7 cellular contexts compared by ENCODE assay signal in genomic region chr19:33064117-33064777, GRCh38. TPM values are rescaled to one million over a fixed set of nuclear protein-coding genes. Genes with fewer than 3 reads are reported as not detected.
A peak's percentile ranks its signal among the peaks of the same experiment; 100 is the strongest.
DNase-seq lines count a peak whose midpoint lies in the region; ATAC-seq, FAIRE-seq and TF ChIP-seq lines count a peak whose summit lies in the region.

No MANE protein-coding gene starts in this region.

- TF ChIP-seq EP300 in GM12878 (IDR thresholded peaks at IDR 0.05; ENCODE audit: borderline replicate concordance in 1 of 2, control insufficient read depth in 1 of 2, low read depth in 2 of 2, low read length in 2 of 2) = no peak

- RAD21 ChIA-PET in GM12878 (lab: Charles Lee; ENCODE audit: unreplicated experiment) = no interaction called here

- WGBS in GM12878 (ENCODE audit: insufficient coverage, insufficient replicate concordance, low lambda C conversion rate, missing lambda C conversion rate) = 21% methylated on average over 32 of the region's 58 CpGs

- peak overlapping the region; percentile 44 for H3K9ac ChIP-seq in OCI-LY1 (ENCODE audit: low read length)
- H3K9ac ChIP-seq in GM12878 (ENCODE audit: control insufficient read depth, insufficient read depth, low read length) = peak overlapping the region; percentile 48; the same call in 1 of the 2 replicates

- H3K27me3 ChIP-seq in OCI-LY1 (ENCODE audit: insufficient read depth, low read length) (no peaks in the 10 kb centered on the region), GM12878 (replicated peaks in 1 of 2; ENCODE audit: control insufficient read depth in 2 of 2, insufficient read depth in 2 of 2, low read length in 1 of 2) (no peaks in the 10 kb centered on the region; a peak in 1 of 4 replicates)

- no peaks in the 10 kb centered on the region for H3K36me3 Mint-ChIP-seq in stimulated activated naive B cell treated with anti-CD40 and anti-IgM and Interleukin-4, amounts not matched to agents 10 μg/mL and 1 μg/mL and 100 μg/mL, for 72 hours

- intact Hi-C loops in GM12878 (cut with micrococcal nuclease; ENCODE audit: unreplicated experiment) (no loop called here), left colon (cut with DNase I, micrococcal nuclease) (no loop called here)

- H3K36me3 ChIP-seq in OCI-LY1 (ENCODE audit: insufficient read depth, low read length) (no peaks in the 10 kb centered on the region), GM12878 (ENCODE audit: control insufficient read depth in 2 of 2, insufficient read depth in 2 of 2, low read length in 1 of 2) (no peaks in the 10 kb centered on the region)

- no peak overlapping the region for H2AFZ ChIP-seq in OCI-LY1 (ENCODE audit: low read length)
- peak overlapping the region; percentile 17 for H2AFZ ChIP-seq in GM12878 (ENCODE audit: control insufficient read depth, low read depth, low read length)

- no peaks in the 10 kb centered on the region for H3F3A ChIP-seq in OCI-LY1 (ENCODE audit: insufficient read depth, low read length)

- H3K9me3 ChIP-seq in OCI-LY1 (ENCODE audit: low read length) = no peaks in the 10 kb centered on the region
- no peaks in the 10 kb centered on the region for H3K9me3 ChIP-seq in GM12878 (replicated peaks; ENCODE audit: control insufficient read depth, insufficient read depth, low read length)

- no peak for TF ChIP-seq RAD21 in GM12878 (IDR thresholded peaks at IDR 0.05; ENCODE audit: insufficient read depth, low read depth, low read length)

- H3K27ac ChIP-seq in OCI-LY1 (ENCODE audit: low read depth, low read length, poor library complexity, severe bottlenecking) (no peak overlapping the region), GM12878 (ENCODE audit: control insufficient read depth, insufficient read depth) (no peak overlapping the region)

- H3K4me2 ChIP-seq in OCI-LY1 (ENCODE audit: low read length) = peak overlapping the region; percentile 65
- H3K4me2 ChIP-seq in GM12878 (ENCODE audit: control insufficient read depth, insufficient read depth) = peak overlapping the region; percentile 93

- H3K4me1 ChIP-seq in OCI-LY1 (ENCODE audit: insufficient read depth, low read length, severe bottlenecking) (peaks cover 9% of the 10 kb centered on the region), GM12878 (ENCODE audit: control insufficient read depth, insufficient read depth, low read length) (peaks cover 7% of the 10 kb centered on the region; the same call in 1 of the 2 replicates)

- H3K27me3 Mint-ChIP-seq in stimulated activated naive B cell treated with anti-CD40 and anti-IgM and Interleukin-4, amounts not matched to agents 10 μg/mL and 1 μg/mL and 100 μg/mL, for 72 hours = peaks cover 8 to 20% of the 10 kb centered on the region in 2 donors

- no peaks in the 10 kb centered on the region for H3K9me3 Mint-ChIP-seq in stimulated activated naive B cell treated with anti-CD40 and anti-IgM and Interleukin-4, amounts not matched to agents 10 μg/mL and 1 μg/mL and 100 μg/mL, for 72 hours

- H3K4me3 ChIP-seq in OCI-LY1 (ENCODE audit: low read depth, low read length, poor library complexity, severe bottlenecking) (peak overlapping the region; percentile 72), GM12878 (peak overlapping the region; percentile 74)

- H3K4me1 Mint-ChIP-seq in stimulated activated naive B cell treated with anti-CD40 and anti-IgM and Interleukin-4, amounts not matched to agents 10 μg/mL and 1 μg/mL and 100 μg/mL, for 72 hours = peaks cover 5 to 14% of the 10 kb centered on the region in 2 donors

- FAIRE-seq in GM12878 (lab: Jason Lieb, UNC) = no peak

- no TSS peak for BruUV-seq in GM12878 (replicated peaks; lab: Mats Ljungman, UMichigan)

- ATAC-seq in HG02571 (IDR thresholded peaks at IDR 0.05; ENCODE audit: unreplicated experiment) (peak; percentile 42), GM12878 (peak; percentile 82), left colon (peak; percentile 60)
- ATAC-seq in stimulated activated naive B cell treated with anti-CD40 and anti-IgM and Interleukin-4, amounts not matched to agents 10 μg/mL and 1 μg/mL and 100 μg/mL, for 72 hours (replicated peaks) = peak; percentile 71 to 74

- CTCF ChIA-PET in GM12878 (lab: Yijun Ruan, JAX) = no interaction called here

- TF ChIP-seq CTCF in GM13977 (IDR thresholded peaks at IDR 0.05; ENCODE audit: extremely low read depth, insufficient read depth, missing control alignments) (no peak), OCI-LY1 (IDR thresholded peaks at IDR 0.05; ENCODE audit: low read length) (no peak), GM12878 (IDR thresholded peaks at IDR 0.05 in 2 of 3, conservative IDR thresholded peaks at IDR 0.05 in 1 of 3; ENCODE audit: control insufficient read depth in 2 of 3, extremely low read depth in 1 of 3, insufficient read depth in 1 of 3, low read depth in 3 of 3, low read length in 3 of 3) (0 out of 6 replicates have a peak, but pooled peaks of 1 of the 3 experiments have one; percentile 7)

- POLR2A ChIA-PET in GM12878 (lab: Charles Lee) = no interaction called here

- H4K20me1 ChIP-seq in OCI-LY1 (ENCODE audit: insufficient read depth, low read length) (no peaks in the 10 kb centered on the region), GM12878 (ENCODE audit: control insufficient read depth, insufficient read depth) (no peaks in the 10 kb centered on the region)

- in situ Hi-C loops in GM13977 (cut with MboI; ENCODE audit: low pct_unique_long_range_greater_than_20kb, low sequenced_read_pairs, unreplicated experiment) (no loop called here), GM12878 (cut with MboI) (no loop called here)

- H3K4me3 Mint-ChIP-seq in stimulated activated naive B cell treated with anti-CD40 and anti-IgM and Interleukin-4, amounts not matched to agents 10 μg/mL and 1 μg/mL and 100 μg/mL, for 72 hours = peak overlapping the region; percentile 77 to 81

- no peak for TF ChIP-seq POLR2A in GM12878 (IDR thresholded peaks at IDR 0.05; ENCODE audit: low read depth, low read length)

- no peaks in the 10 kb centered on the region for H3K79me2 ChIP-seq in OCI-LY1 (ENCODE audit: insufficient read depth, low read length)
- H3K79me2 ChIP-seq in GM12878 (ENCODE audit: control insufficient read depth, insufficient read depth, low read length) = no peaks in the 10 kb centered on the region; the same call in 1 of the 2 replicates

- DNase-seq in GM13977 (ENCODE audit: low spot score) (peak; percentile 57), GM12878 (ENCODE audit: low read depth, low spot score) (no peak), left colon (peak; percentile 59 to 69), superior temporal gyrus (ENCODE audit: extremely low spot score) (no peak)
- peak; percentile 4 for DNase-seq in stimulated activated naive B cell treated with anti-CD40 and anti-IgM and Interleukin-4, amounts not matched to agents 10 μg/mL and 1 μg/mL and 100 μg/mL, for 72 hours

- H3K27ac Mint-ChIP-seq in stimulated activated naive B cell treated with anti-CD40 and anti-IgM and Interleukin-4, amounts not matched to agents 10 μg/mL and 1 μg/mL and 100 μg/mL, for 72 hours = peak overlapping the region; percentile 83

- no peaks in the 10 kb centered on the region for H3K9me2 ChIP-seq in OCI-LY1 (ENCODE audit: low read depth, low read length)

- SMC1A ChIA-PET in GM12878 (lab: Charles Lee; ENCODE audit: uncharacterized antibody, unreplicated experiment) = no interaction called here

TF ChIP-seq in GM12878, 131 proteins besides CTCF, POLR2A, EP300 and RAD21 (continues in another document):
- TF ChIP-seq SMAD5 (IDR thresholded peaks at IDR 0.05; ENCODE audit: low read depth) (no peak), RBBP5 (conservative IDR thresholded peaks at IDR 0.05) (no peak), RUNX3 (IDR thresholded peaks at IDR 0.05; ENCODE audit: low read length) (no peak), EZH2 (IDR thresholded peaks at IDR 0.05; ENCODE audit: borderline replicate concordance, control insufficient read depth, low read depth, low read length) (no peak)

RNA-seq across cellular contexts. Expression of gene RHPN2, which starts 0.4 kb away (rescaled TPM):
- total RNA-seq in GM12878 (2013; cell fraction: nucleolus; rRNA removed) = 2.5 and 2.6 TPM in 2 replicates
- total RNA-seq in GM12878 (2014; rRNA removed) (3.6 and 4.6 TPM in 2 replicates), GM12878 (2014; rRNA removed; fragmentation: Illumina TruSeq; extraction: Trizol) (3.8 and 4.3 TPM in 2 replicates), GM12878 (2021) (3.6 and 4.5 TPM in 2 replicates), left colon (10 to 100 TPM; 86.5 to 87.5 TPM)
- 3.7 TPM for polyA plus RNA-seq in GM12878 (2011; ENCODE audit: low read depth)
- polyA plus RNA-seq in GM12878 (2011; rRNA removed) (5.4 and 6.3 TPM in 2 replicates), GM12878 (2014; fragmentation: Illumina TruSeq; extraction: Trizol) (7.4 and 10.8 TPM in 2 replicates), GM12878 (2014; fragmentation: Nextera tagmentation; extraction: Ambion mirVana) (1 to 10 TPM in 1 of 2 experiments, under 1 TPM in 1; 0.71 to 1.8 TPM), GM12878 (2014; rRNA removed) (3.5 TPM in 2 replicates), GM12878 (2016; fragmentation: Nextera tagmentation; extraction: Ambion mirVana) (1 to 10 TPM; 3.1 to 3.3 TPM)
- 5.5 and 5.6 TPM in 2 replicates for polyA plus RNA-seq in GM12878 (2011; cell fraction: cytosol; rRNA removed)
- polyA plus RNA-seq in GM12878 (2011; cell fraction: nucleus; rRNA removed) = 2.6 and 4.8 TPM in 2 replicates
- polyA plus RNA-seq in GM12878 (2012) = 3.7 and 3.9 TPM in 2 replicates
- polyA minus RNA-seq in GM12878 (2011; rRNA and poly(A)+ RNA removed) = 7.1 and 9.3 TPM in 2 replicates
- 2.8 and 6.5 TPM in 2 replicates for polyA minus RNA-seq in GM12878 (2011; cell fraction: cytosol; rRNA and poly(A)+ RNA removed)
- 2.1 and 4.2 TPM in 2 replicates for polyA minus RNA-seq in GM12878 (2011; cell fraction: nucleus; rRNA and poly(A)+ RNA removed)

RNA-seq across cellular contexts. Expression of gene GPATCH1, which starts 16.7 kb away (rescaled TPM):
- 15.1 and 15.2 TPM in 2 replicates for total RNA-seq in GM12878 (2013; cell fraction: nucleolus; rRNA removed)
- total RNA-seq in GM12878 (2014; rRNA removed) = 5.9 and 6.6 TPM in 2 replicates
- total RNA-seq in GM12878 (2014; rRNA removed; fragmentation: Illumina TruSeq; extraction: Trizol) = 6.5 and 7.2 TPM in 2 replicates
- total RNA-seq in GM12878 (2021) = 5.7 and 7.2 TPM in 2 replicates
- polyA plus RNA-seq in GM12878 (2011; ENCODE audit: low read depth) = 3.9 TPM
- 7.0 and 7.8 TPM in 2 replicates for polyA plus RNA-seq in GM12878 (2011; rRNA removed)
- polyA plus RNA-seq in GM12878 (2011; cell fraction: cytosol; rRNA removed) = 4.4 and 5.5 TPM in 2 replicates
- polyA plus RNA-seq in GM12878 (2011; cell fraction: nucleus; rRNA removed) = 9.6 and 10.7 TPM in 2 replicates
- polyA plus RNA-seq in GM12878 (2012) = 5.1 and 5.8 TPM in 2 replicates
- polyA plus RNA-seq in GM12878 (2014; fragmentation: Illumina TruSeq; extraction: Trizol) = 7.2 and 8.4 TPM in 2 replicates
- 1 to 10 TPM; 4.5 to 5.3 TPM for polyA plus RNA-seq in GM12878 (2014; fragmentation: Nextera tagmentation; extraction: Ambion mirVana)
- polyA plus RNA-seq in GM12878 (2014; rRNA removed) = 5.9 and 6.3 TPM in 2 replicates
- 1 to 10 TPM; 8.0 to 9.6 TPM for polyA plus RNA-seq in GM12878 (2016; fragmentation: Nextera tagmentation; extraction: Ambion mirVana)
- polyA minus RNA-seq in GM12878 (2011; rRNA and poly(A)+ RNA removed) = 8.6 and 14.8 TPM in 2 replicates
- polyA minus RNA-seq in GM12878 (2011; cell fraction: cytosol; rRNA and poly(A)+ RNA removed) = 2.1 and 6.3 TPM in 2 replicates
- polyA minus RNA-seq in GM12878 (2011; cell fraction: nucleus; rRNA and poly(A)+ RNA removed) = 7.5 and 11.0 TPM in 2 replicates
- total RNA-seq in left colon = 10 to 100 TPM in 1 of 2 donors, 1 to 10 TPM in 1; 8.3 to 10.9 TPM

Comparison
In these comparisons a context has a peak if more than half of its experiments do, and no peak if none do; other contexts are left out.
1. DNase-seq: peak in GM13977 (single experiment), left colon (2 of 2) and stimulated activated naive B cell treated with anti-CD40 and anti-IgM and Interleukin-4, amounts not matched to agents 10 μg/mL and 1 μg/mL and 100 μg/mL, for 72 hours (single experiment); none in GM12878 (single experiment) and superior temporal gyrus (single experiment).
2. RNA of gene RHPN2, which starts 0.4 kb away (total RNA-seq): 86.5 to 87.5 TPM in left colon; 2.5 to 4.6 TPM in GM12878; every median in the first group is over 10 times any median in the second.
3. Peak in every context shown above with its lines, with median percentiles within 50 percentile points of each other: ATAC-seq.